22 cellular contexts compared by ENCODE assay signal in the genomic region with DNA sequence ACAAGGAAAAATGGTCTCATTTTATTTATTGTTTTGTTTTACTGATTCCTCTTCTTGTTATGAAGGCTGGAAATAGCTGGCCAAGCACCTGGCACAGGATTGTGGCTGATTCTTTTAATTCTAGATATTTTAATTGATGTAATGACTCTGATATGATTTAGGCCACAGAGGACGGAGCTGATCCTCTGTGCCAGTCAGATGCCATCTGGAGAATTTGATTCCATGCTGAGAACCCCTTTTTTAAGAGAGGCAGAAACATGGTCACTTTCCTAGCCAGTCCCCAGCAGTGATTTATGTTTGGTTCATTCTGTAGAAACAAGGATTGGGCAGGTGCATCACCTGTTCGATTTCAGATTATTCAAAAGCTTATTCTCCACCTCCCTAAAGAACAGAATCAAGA.
"Had no signal": no experiment of that assay in that cellular context is flagged by ENCODE, and none has a peak within 500 bp of the region (broad histone marks: within the 10 kb centered on the region; RNA-seq: fewer than 3 reads in every experiment).

No MANE protein-coding gene starts in this region.

- H3K4me3 Mint-ChIP-seq: dendritic cell treated with granulocyte-macrophage colony-stimulating factor and Interleukin-4, amounts not matched to agents 40 ng/mL and 50 ng/mL, for 4 days; effector memory CD8-positive, alpha-beta T cell; endodermal cell had no signal

- H3K9me3 Mint-ChIP-seq: dendritic cell treated with granulocyte-macrophage colony-stimulating factor and Interleukin-4, amounts not matched to agents 40 ng/mL and 50 ng/mL, for 4 days; effector memory CD8-positive, alpha-beta T cell; endodermal cell had no signal

- H3K27ac Mint-ChIP-seq: dendritic cell treated with granulocyte-macrophage colony-stimulating factor and Interleukin-4, amounts not matched to agents 40 ng/mL and 50 ng/mL, for 4 days; effector memory CD8-positive, alpha-beta T cell; endodermal cell had no signal

- DNase-seq: colonic mucosa; cortex of kidney; dermis blood vessel endothelial cell; dorsolateral prefrontal cortex; effector CD4-positive, alpha-beta T cell; effector CD8-positive, alpha-beta T cell; effector memory CD4-positive, alpha-beta T cell; effector memory CD8-positive, alpha-beta T cell; endodermal cell; erythroblast; esophagus squamous epithelium; foreskin fibroblast; foreskin keratinocyte; foreskin melanocyte; gastrocnemius medialis; glutamatergic neuron; head of caudate nucleus; heart left ventricle; heart right ventricle had no signal

- ATAC-seq: effector memory CD8-positive, alpha-beta T cell; esophagus mucosa; foreskin keratinocyte; gastrocnemius medialis; gastroesophageal sphincter; heart left ventricle; heart right ventricle had no signal
